ENCODE assay signal across 10 cellular contexts in the genomic region with DNA sequence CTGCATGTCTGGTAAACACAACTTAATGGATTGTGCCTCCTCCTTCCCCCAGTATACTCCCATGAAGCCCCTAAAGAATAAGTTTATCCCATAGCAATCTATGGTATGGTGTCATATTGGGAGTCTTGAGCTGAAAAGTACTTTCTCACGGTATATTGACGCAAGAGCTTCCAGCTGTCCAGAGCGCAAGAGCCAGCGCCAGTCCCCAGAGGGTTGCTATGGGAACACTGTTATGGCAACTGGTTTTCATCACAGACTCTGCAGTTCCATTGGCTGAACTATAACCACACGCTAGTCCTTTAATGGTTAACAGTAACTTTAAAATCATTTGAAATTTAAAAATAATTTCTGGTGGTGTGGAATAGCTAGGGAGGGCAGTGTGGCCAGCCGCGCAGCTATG. TPM values are rescaled to one million over a fixed set of nuclear protein-coding genes. Genes with fewer than 3 reads are reported as not detected.
DNase-seq lines count a peak whose midpoint lies in the region; ATAC-seq and TF ChIP-seq lines count a peak whose summit lies in the region.
"Had no signal": no experiment of that assay in that cellular context is flagged by ENCODE, and none has a peak within 500 bp of the region (broad histone marks: within the 10 kb centered on the region; RNA-seq: fewer than 3 reads in every experiment).

No MANE protein-coding gene starts in this region.

- TF ChIP-seq CTCF in colonic mucosa (IDR thresholded peaks at IDR 0.05) (no peak), left lung (IDR thresholded peaks at IDR 0.05) (no peak)

- intact Hi-C loops in colonic mucosa (cut with DNase I) (no loop called here), left lung (cut with DNase I) (no loop called here)

- DNase-seq in NCI-H510A treated with DMSO at 0.1 percent for 48 hours (lab: John Stamatoyannopoulos, UW) (peak; percentile 28), colonic mucosa (peak; percentile 23), left lung (no peak), NCI-H774 (lab: John Stamatoyannopoulos, UW) (no peak), SW480 (ENCODE audit: low spot score) (no peak)
- DNase-seq: natural killer cell, NCI-H524 treated with DMSO at 0.1 percent for 48 hours had no signal

- H3K4me1 ChIP-seq in colonic mucosa (no peaks in the 10 kb centered on the region), left lung (no peaks in the 10 kb centered on the region), subcutaneous abdominal adipose tissue (ENCODE audit: control insufficient read depth in 5 of 5, insufficient read depth in 5 of 5, low read length in 5 of 5) (peaks cover 8 to 38% (median 29%) of the 10 kb centered on the region in 5 donors)

- H3K9me3 ChIP-seq in colonic mucosa (no peaks in the 10 kb centered on the region), left lung (no peaks in the 10 kb centered on the region), subcutaneous abdominal adipose tissue (ENCODE audit: control insufficient read depth in 5 of 5, low read length in 5 of 5) (no peaks in the 10 kb centered on the region)

- ATAC-seq in left lung (peak; percentile 31), GM18867 (IDR thresholded peaks at IDR 0.05; ENCODE audit: unreplicated experiment) (no peak), HG02588 (IDR thresholded peaks at IDR 0.05; ENCODE audit: unreplicated experiment) (no peak)
- ATAC-seq: natural killer cell had no signal

- no peaks in the 10 kb centered on the region for H3K27me3 ChIP-seq in colonic mucosa
- H3K27me3 ChIP-seq in left lung, result no peaks in the 10 kb centered on the region
- H3K27me3 ChIP-seq in subcutaneous abdominal adipose tissue (ENCODE audit: control insufficient read depth in 5 of 5, insufficient read depth in 4 of 5, low read length in 5 of 5), result peaks cover 0 to 2% (median 0%) of the 10 kb centered on the region in 5 donors

- H3K27ac ChIP-seq in colonic mucosa, result no peak overlapping the region
- peak overlapping the region in 1 of 2 donors; percentile 47 for H3K27ac ChIP-seq in left lung
- H3K27ac ChIP-seq in subcutaneous abdominal adipose tissue (ENCODE audit: low read depth, low read length), result peak overlapping the region; percentile 69

- no peak overlapping the region for H3K4me3 ChIP-seq in colonic mucosa
- H3K4me3 ChIP-seq in left lung, result no peak overlapping the region
- H3K4me3 ChIP-seq in subcutaneous abdominal adipose tissue (ENCODE audit: low read depth in 1 of 5, low read length in 5 of 5), result peak overlapping the region in 2 of 5 donors; percentile 28 to 35

- H3K9ac ChIP-seq in colonic mucosa (ENCODE audit: low read depth in 2 of 2, low read length in 2 of 2) (peak overlapping the region in 1 of 2 donors; percentile 3), subcutaneous abdominal adipose tissue (ENCODE audit: low read length in 5 of 5) (peak overlapping the region in 1 of 5 donors; percentile 58)

- H3K36me3 ChIP-seq in colonic mucosa, result no peaks in the 10 kb centered on the region
- peaks cover 0 to 44% of the 10 kb centered on the region in 2 donors for H3K36me3 ChIP-seq in left lung
- peaks cover 8 to 16% (median 10%) of the 10 kb centered on the region in 5 donors for H3K36me3 ChIP-seq in subcutaneous abdominal adipose tissue (ENCODE audit: control insufficient read depth in 5 of 5, insufficient read depth in 5 of 5, low read length in 5 of 5)

RNA-seq across cellular contexts. Expression of gene PRPF18, which starts 46.9 kb away (rescaled TPM):
- total RNA-seq in colonic mucosa (10 to 100 TPM; 20.3 to 20.4 TPM), left lung (10 to 100 TPM; 17.0 to 19.7 TPM)

Comparison
In these comparisons a context has a peak if more than half of its experiments do, and no peak if none do; other contexts are left out.
1. DNase-seq: peak in NCI-H510A treated with DMSO at 0.1 percent for 48 hours (single experiment) and colonic mucosa (single experiment); none in left lung (0 of 2), NCI-H774 (single experiment) and SW480 (single experiment).